Comparison of ENCODE assay signal across 1 cellular context in genomic region chr19:4585556-4585955, GRCh38.
TF ChIP-seq lines count a peak whose summit lies in the region.

No MANE protein-coding gene starts in this region.

TF ChIP-seq in H1, 55 proteins besides CTCF, POLR2A, EP300 and RAD21:
- TF ChIP-seq SIN3A (conservative IDR thresholded peaks at IDR 0.05 in 1 of 2, IDR thresholded peaks at IDR 0.05 in 1 of 2; ENCODE audit: low read depth in 1 of 2, low read length in 2 of 2) = no peak
- TF ChIP-seq NRF1 (IDR thresholded peaks at IDR 0.05; ENCODE audit: low read depth, low read length) = no peak
- no peak for TF ChIP-seq SAP30 (IDR thresholded peaks at IDR 0.05; ENCODE audit: insufficient read depth, insufficient replicate concordance, low read length)
- TF ChIP-seq CEBPB (IDR thresholded peaks at IDR 0.05; ENCODE audit: low read depth, low read length) = no peak
- no peak for TF ChIP-seq KDM4A (IDR thresholded peaks at IDR 0.05; ENCODE audit: low read depth, low read length, severe bottlenecking)
- TF ChIP-seq BRCA1 (IDR thresholded peaks at IDR 0.05; ENCODE audit: low read depth, low read length) = no peak
- TF ChIP-seq CREB1 (IDR thresholded peaks at IDR 0.05) = no peak
- no peak for TF ChIP-seq CHD2 (IDR thresholded peaks at IDR 0.05; ENCODE audit: low read length)
- no peak for TF ChIP-seq ATF2 (IDR thresholded peaks at IDR 0.05; ENCODE audit: low read length)
- no peak for TF ChIP-seq HDAC2 (IDR thresholded peaks at IDR 0.05; ENCODE audit: borderline replicate concordance in 1 of 2, low read depth in 2 of 2, low read length in 2 of 2)
- no peak for TF ChIP-seq RFX5 (IDR thresholded peaks at IDR 0.05; ENCODE audit: borderline replicate concordance, low read depth, low read length)
- no peak for TF ChIP-seq JUND (IDR thresholded peaks at IDR 0.05; ENCODE audit: low read length)
- TF ChIP-seq TEAD4 (IDR thresholded peaks at IDR 0.05; ENCODE audit: low read depth, low read length) = no peak
- TF ChIP-seq ASH2L (IDR thresholded peaks at IDR 0.05; ENCODE audit: low read length) = no peak
- TF ChIP-seq TCF12 (IDR thresholded peaks at IDR 0.05; ENCODE audit: low read depth, low read length) = no peak
- TF ChIP-seq SIRT6 (IDR thresholded peaks at IDR 0.05; ENCODE audit: low read length) = no peak
- TF ChIP-seq TAF7 (optimal IDR thresholded peaks at IDR 0.05; ENCODE audit: borderline replicate concordance, low read depth, low read length) = no peak
- TF ChIP-seq TBP (IDR thresholded peaks at IDR 0.05; ENCODE audit: low read depth, low read length) = no peak
- TF ChIP-seq SUZ12 (IDR thresholded peaks at IDR 0.05; ENCODE audit: low read length) = no peak
TF ChIP-seq in H1: peak in this region for 0.
